20 cellular contexts compared by ENCODE assay signal in genomic region chr9:3887798-3888495, GRCh38.
DNase-seq lines count a peak whose midpoint lies in the region; ATAC-seq, FAIRE-seq and TF ChIP-seq lines count a peak whose summit lies in the region.
"Had no signal": no experiment of that assay in that cellular context is flagged by ENCODE, and none has a peak within 500 bp of the region (broad histone marks: within the 10 kb centered on the region; RNA-seq: fewer than 3 reads in every experiment).

No MANE protein-coding gene starts in this region.

- TF ChIP-seq EP300 in HepG2 (IDR thresholded peaks at IDR 0.05; ENCODE audit: low read depth in 2 of 2, low read length in 2 of 2) (no peak), HepG2 (CRISPR knock-in tag; IDR thresholded peaks at IDR 0.05; ENCODE audit: borderline replicate concordance) (no peak)

- BruUV-seq in HepG2 (replicated peaks; lab: Mats Ljungman, UMichigan): no TSS peak

- no peak overlapping the region for H3K27ac Mint-ChIP-seq in activated T-cell treated with anti-CD3 and anti-CD28 coated beads, Interleukin-2, amount 50 U/mL, for 72 hours
- peak overlapping the region; percentile 63 for H3K27ac Mint-ChIP-seq in T-helper 2 cell treated with Interferon-gamma antibody and Interleukin-4, amounts not matched to agents 5 μg/mL and 100 μg/mL, for 36 hours
- peak overlapping the region; percentile 78 for H3K27ac Mint-ChIP-seq in stimulated activated naive CD8-positive, alpha-beta T cell treated with anti-CD3 and anti-CD28 coated beads, Interleukin-15, Interleukin-2, amounts not matched to agents 100 ng/mL and 50 ng/mL, for 24 hours
- H3K27ac Mint-ChIP-seq: CD4-positive, alpha-beta T cell; naive thymus-derived CD4-positive, alpha-beta T cell; T-helper 17 cell had no signal

- no peak for TF ChIP-seq CTCF in HepG2 (CRISPR knock-in tag; IDR thresholded peaks at IDR 0.05)

- FAIRE-seq in HepG2 (lab: Jason Lieb, UNC): no peak
- FAIRE-seq: H54 had no signal

- no peaks in the 10 kb centered on the region for H3K4me1 ChIP-seq in HepG2 (ENCODE audit: insufficient read depth, low read length)
- H3K4me1 ChIP-seq: A549, transverse colon had no signal

- POLR2A ChIA-PET in HepG2 (lab: Yijun Ruan, JAX): no interaction called here

- no peaks in the 10 kb centered on the region for H3K36me3 ChIP-seq in HepG2 (replicated peaks in 1 of 2; ENCODE audit: control insufficient read depth in 1 of 2, insufficient read depth in 2 of 2, low read length in 2 of 2)
- H3K36me3 ChIP-seq: brain microvascular endothelial cell, transverse colon had no signal

- no peak overlapping the region for H2AFZ ChIP-seq in HepG2 (ENCODE audit: low read length)

- TF ChIP-seq POLR2A in HepG2 (IDR thresholded peaks at IDR 0.05; ENCODE audit: insufficient read depth in 1 of 2, low read depth in 2 of 2, low read length in 2 of 2): no peak

- H3K4me1 Mint-ChIP-seq in activated T-cell treated with anti-CD3 and anti-CD28 coated beads, Interleukin-2, amount 50 U/mL, for 72 hours (ENCODE audit: low read depth): peaks cover 13% of the 10 kb centered on the region
- peaks cover 48% of the 10 kb centered on the region for H3K4me1 Mint-ChIP-seq in T-helper 2 cell treated with Interferon-gamma antibody and Interleukin-4, amounts not matched to agents 5 μg/mL and 100 μg/mL, for 36 hours (ENCODE audit: low read depth)
- peaks cover 14% of the 10 kb centered on the region for H3K4me1 Mint-ChIP-seq in stimulated activated naive CD8-positive, alpha-beta T cell treated with anti-CD3 and anti-CD28 coated beads, Interleukin-15, Interleukin-2, amounts not matched to agents 100 ng/mL and 50 ng/mL, for 24 hours (ENCODE audit: low read depth)
- H3K4me1 Mint-ChIP-seq: naive thymus-derived CD4-positive, alpha-beta T cell; T-helper 17 cell had no signal

- no peak overlapping the region for H3K4me3 ChIP-seq in HepG2 (replicated peaks in 1 of 3; ENCODE audit: insufficient read depth in 1 of 3, low read depth in 2 of 3, low read length in 3 of 3)
- H3K4me3 ChIP-seq: A549, transverse colon had no signal

- in situ Hi-C loops in HepG2 (cut with HindIII; ENCODE audit: extremely low pct_ligation_motif_present, low pct_unique_long_range_greater_than_20kb): no loop called here

- H3K27me3 ChIP-seq in HepG2 (ENCODE audit: control insufficient read depth in 1 of 2, insufficient read depth in 2 of 2, low read length in 2 of 2): no peaks in the 10 kb centered on the region
- H3K27me3 ChIP-seq: brain microvascular endothelial cell, transverse colon had no signal

- peak; percentile 51 to 62 for ATAC-seq in activated T-cell treated with anti-CD3 and anti-CD28 coated beads, Interleukin-2, amount 50 U/mL, for 72 hours (replicated peaks in 1 of 2)
- ATAC-seq in GM19023 (IDR thresholded peaks at IDR 0.05; ENCODE audit: unreplicated experiment) (no peak), HepG2 (no peak), HG02610 (IDR thresholded peaks at IDR 0.05; ENCODE audit: unreplicated experiment) (no peak)
- ATAC-seq: A549; naive thymus-derived CD4-positive, alpha-beta T cell; SK-N-SH treated with all-trans-retinoic acid at 6 μM for 48 hours; T-helper 17 cell had no signal

- no peaks in the 10 kb centered on the region for H3K9me3 ChIP-seq in HepG2 (ENCODE audit: low read length)
- H3K9me3 ChIP-seq: A549, transverse colon had no signal

- no peaks in the 10 kb centered on the region for H4K20me1 ChIP-seq in HepG2 (ENCODE audit: insufficient read depth, low read length)

- H3K27me3 Mint-ChIP-seq in activated T-cell treated with anti-CD3 and anti-CD28 coated beads, Interleukin-2, amount 50 U/mL, for 72 hours (ENCODE audit: low read depth): peaks cover 16% of the 10 kb centered on the region
- no peaks in the 10 kb centered on the region for H3K27me3 Mint-ChIP-seq in T-helper 2 cell treated with Interferon-gamma antibody and Interleukin-4, amounts not matched to agents 5 μg/mL and 100 μg/mL, for 36 hours (ENCODE audit: low read depth)
- H3K27me3 Mint-ChIP-seq in stimulated activated naive CD8-positive, alpha-beta T cell treated with anti-CD3 and anti-CD28 coated beads, Interleukin-15, Interleukin-2, amounts not matched to agents 100 ng/mL and 50 ng/mL, for 24 hours: peaks cover 3% of the 10 kb centered on the region

- no peak overlapping the region for H3K4me2 ChIP-seq in HepG2 (ENCODE audit: low read depth, low read length)
- H3K4me2 ChIP-seq: A549 had no signal

- no peak for DNase-seq in activated T-cell treated with anti-CD3 and anti-CD28 coated beads, Interleukin-2, amount 50 U/mL, for 72 hours
- DNase-seq in activated T-cell treated with anti-CD3 and anti-CD28 coated beads, Interleukin-2, amount 50 U/mL, for 1 hour: no peak
- no peak for DNase-seq in T-helper 2 cell treated with Interferon-gamma antibody and Interleukin-4, amounts not matched to agents 5 μg/mL and 100 μg/mL, for 36 hours (ENCODE audit: low spot score)
- DNase-seq in epithelial cell of prostate (ENCODE audit: low read depth, low spot score): no peak
- no peak for DNase-seq in HepG2 (ENCODE audit: low spot score)
- DNase-seq: AML-193; brain microvascular endothelial cell; CD4-positive, alpha-beta T cell; KG1; midbrain; naive thymus-derived CD4-positive, alpha-beta T cell; NCI-H446 treated with DMSO at 0.1 percent for 48 hours; T-helper 17 cell; transverse colon had no signal

- no peaks in the 10 kb centered on the region for H3K79me2 ChIP-seq in HepG2 (ENCODE audit: insufficient read depth, low read length)

- CTCF ChIA-PET in HepG2 (lab: Yijun Ruan, JAX; ENCODE audit: low intra/inter-chr PET ratio, low total read pairs): no interaction called here

- H3K9ac ChIP-seq in HepG2 (ENCODE audit: insufficient read depth, low read depth, low read length): no peak overlapping the region

- H3K4me3 Mint-ChIP-seq in activated T-cell treated with anti-CD3 and anti-CD28 coated beads, Interleukin-2, amount 50 U/mL, for 72 hours: peak overlapping the region in 1 of 2 donors; percentile 32
- peak overlapping the region; percentile 46 for H3K4me3 Mint-ChIP-seq in T-helper 2 cell treated with Interferon-gamma antibody and Interleukin-4, amounts not matched to agents 5 μg/mL and 100 μg/mL, for 36 hours
- H3K4me3 Mint-ChIP-seq in stimulated activated naive CD8-positive, alpha-beta T cell treated with anti-CD3 and anti-CD28 coated beads, Interleukin-15, Interleukin-2, amounts not matched to agents 100 ng/mL and 50 ng/mL, for 24 hours: no peak overlapping the region
- H3K4me3 Mint-ChIP-seq: CD4-positive, alpha-beta T cell; naive thymus-derived CD4-positive, alpha-beta T cell; T-helper 17 cell had no signal

- H3K9me3 Mint-ChIP-seq in activated T-cell treated with anti-CD3 and anti-CD28 coated beads, Interleukin-2, amount 50 U/mL, for 72 hours: no peaks in the 10 kb centered on the region
- no peaks in the 10 kb centered on the region for H3K9me3 Mint-ChIP-seq in T-helper 2 cell treated with Interferon-gamma antibody and Interleukin-4, amounts not matched to agents 5 μg/mL and 100 μg/mL, for 36 hours
- H3K9me3 Mint-ChIP-seq in stimulated activated naive CD8-positive, alpha-beta T cell treated with anti-CD3 and anti-CD28 coated beads, Interleukin-15, Interleukin-2, amounts not matched to agents 100 ng/mL and 50 ng/mL, for 24 hours: no peaks in the 10 kb centered on the region
- H3K9me3 Mint-ChIP-seq: CD4-positive, alpha-beta T cell; naive thymus-derived CD4-positive, alpha-beta T cell had no signal

- TF ChIP-seq RAD21 in HepG2 (CRISPR knock-in tag; IDR thresholded peaks at IDR 0.05): no peak

- intact Hi-C loops in HepG2 (cut with micrococcal nuclease; ENCODE audit: unreplicated experiment): no loop called here

- H3K27ac ChIP-seq in epithelial cell of prostate: peak overlapping the region; percentile 67
- no peak overlapping the region for H3K27ac ChIP-seq in HepG2 (ENCODE audit: extremely low read length, insufficient read depth, low read length)
- H3K27ac ChIP-seq: A549, brain microvascular endothelial cell, transverse colon had no signal

- 34% methylated on average over 4 of the region's 4 CpGs for WGBS in HepG2 (ENCODE audit: low lambda C conversion rate)

- no peaks in the 10 kb centered on the region for H3K36me3 Mint-ChIP-seq in activated T-cell treated with anti-CD3 and anti-CD28 coated beads, Interleukin-2, amount 50 U/mL, for 72 hours (ENCODE audit: insufficient read depth in 2 of 2)
- H3K36me3 Mint-ChIP-seq in T-helper 2 cell treated with Interferon-gamma antibody and Interleukin-4, amounts not matched to agents 5 μg/mL and 100 μg/mL, for 36 hours (ENCODE audit: low read depth): no peaks in the 10 kb centered on the region
- no peaks in the 10 kb centered on the region for H3K36me3 Mint-ChIP-seq in stimulated activated naive CD8-positive, alpha-beta T cell treated with anti-CD3 and anti-CD28 coated beads, Interleukin-15, Interleukin-2, amounts not matched to agents 100 ng/mL and 50 ng/mL, for 24 hours (ENCODE audit: low read depth)
- H3K36me3 Mint-ChIP-seq: naive thymus-derived CD4-positive, alpha-beta T cell had no signal

TF ChIP-seq in HepG2, 621 proteins besides CTCF, POLR2A, EP300 and RAD21 (continues in another document):
- no peak for TF ChIP-seq MAZ (IDR thresholded peaks at IDR 0.05; ENCODE audit: borderline replicate concordance, low read depth, low read length)
- TF ChIP-seq MAZ (CRISPR knock-in tag; IDR thresholded peaks at IDR 0.05; ENCODE audit: low read depth): no peak
- no peak for TF ChIP-seq CENPBD1 (CRISPR knock-in tag; IDR thresholded peaks at IDR 0.05; ENCODE audit: borderline replicate concordance, low read depth)
- no peak for TF ChIP-seq GABPA (IDR thresholded peaks at IDR 0.05; ENCODE audit: low read depth, low read length)
- no peak for TF ChIP-seq GABPA (CRISPR knock-in tag; IDR thresholded peaks at IDR 0.05; ENCODE audit: low read depth)
- TF ChIP-seq BATF2 (CRISPR knock-in tag; IDR thresholded peaks at IDR 0.05): no peak
- no peak for TF ChIP-seq GABPB1 (CRISPR knock-in tag; IDR thresholded peaks at IDR 0.05)

Comparison
In these comparisons a context has a peak if more than half of its experiments do, and no peak if none do; other contexts are left out.
1. ATAC-seq: peak in activated T-cell treated with anti-CD3 and anti-CD28 coated beads, Interleukin-2, amount 50 U/mL, for 72 hours (2 of 2); none in GM19023 (single experiment), HepG2 (single experiment) and HG02610 (single experiment).